Comparison of ENCODE assay signal across 9 cellular contexts in genomic region chr5:137757634-137758033, GRCh38.
"Had no signal": no experiment of that assay in that cellular context is flagged by ENCODE, and none has a peak within 500 bp of the region (broad histone marks: within the 10 kb centered on the region; RNA-seq: fewer than 3 reads in every experiment).

No MANE protein-coding gene starts in this region.

- ATAC-seq: HCT116 had no signal

- H3K9ac ChIP-seq: GM23248 had no signal

- H3K27me3 Mint-ChIP-seq: IgD-negative memory B cell had no signal

- H3K9me3 Mint-ChIP-seq: HFFc6, IgD-negative memory B cell had no signal

- H3K27ac Mint-ChIP-seq: HFFc6 had no signal

- FAIRE-seq: HTR-8/SVneo had no signal

- H2AFZ ChIP-seq: GM23248 had no signal

- DNase-seq: GM23248, GOT3, H7, HFFc6, KG1 had no signal

- H3K36me3 Mint-ChIP-seq: IgD-negative memory B cell had no signal

- H3K4me3 ChIP-seq: GM23248, HAP-1 had no signal

- H3K4me3 Mint-ChIP-seq: HFFc6 had no signal

- H3K27ac ChIP-seq: GM23248 had no signal
